9 cellular contexts compared by ENCODE assay signal in the genomic region with DNA sequence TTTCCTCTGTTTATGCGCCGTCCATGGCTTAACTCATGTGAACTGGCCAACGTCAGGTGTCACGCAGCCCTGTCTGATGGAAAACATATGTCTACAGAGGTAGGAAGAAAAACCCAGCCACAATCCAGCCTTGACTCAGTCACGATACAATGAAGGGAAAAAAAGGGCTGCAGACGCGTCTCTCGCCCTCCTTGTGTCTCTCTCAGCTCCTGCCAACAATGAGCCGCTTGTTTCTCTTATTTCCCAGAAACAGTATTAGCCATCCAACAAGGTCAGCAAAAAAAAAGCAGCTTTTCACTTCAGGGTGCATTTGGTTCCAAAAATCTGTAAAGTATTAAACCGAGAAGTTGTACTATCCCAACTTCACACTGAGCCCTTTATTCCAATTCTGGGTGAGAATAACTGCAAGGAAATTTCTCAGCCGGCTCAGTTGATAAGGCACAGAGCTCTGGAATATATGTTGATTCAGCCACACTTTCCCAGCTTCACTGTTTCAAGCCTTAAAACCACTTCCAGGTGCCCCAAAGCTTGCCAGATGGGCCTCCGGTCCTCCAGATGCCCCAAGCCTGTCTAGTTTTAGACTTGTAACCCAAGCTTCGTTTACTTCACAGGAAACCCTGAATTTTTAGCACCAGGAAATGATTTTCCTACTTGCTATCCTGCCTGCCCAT.
DNase-seq lines count a peak whose midpoint lies in the region; TF ChIP-seq lines count a peak whose summit lies in the region.
"Had no signal": no experiment of that assay in that cellular context is flagged by ENCODE, and none has a peak within 500 bp of the region (broad histone marks: within the 10 kb centered on the region; RNA-seq: fewer than 3 reads in every experiment).

No MANE protein-coding gene starts in this region.

- H3K4me1 ChIP-seq in HUES6 (ENCODE audit: control insufficient read depth, insufficient read depth, low read length): peaks cover 41% of the 10 kb centered on the region
- peaks cover 0 to 15% (median 12%) of the 10 kb centered on the region in 4 donors for H3K4me1 ChIP-seq in liver (ENCODE audit: control insufficient read depth in 4 of 4, insufficient read depth in 4 of 4, low read length in 3 of 4)
- H3K4me1 ChIP-seq in prostate gland (replicated peaks): peaks cover 2% of the 10 kb centered on the region

- TF ChIP-seq POLR2A in prostate gland (IDR thresholded peaks at IDR 0.05): no peak

- no peaks in the 10 kb centered on the region for H3K36me3 ChIP-seq in HUES6 (ENCODE audit: control insufficient read depth, insufficient read depth, low read length)
- H3K36me3 ChIP-seq in liver (ENCODE audit: control insufficient read depth in 4 of 4, insufficient read depth in 3 of 4, low read depth in 1 of 4, low read length in 3 of 4): no peaks in the 10 kb centered on the region
- H3K36me3 ChIP-seq in prostate gland: no peaks in the 10 kb centered on the region

- no peaks in the 10 kb centered on the region for H3K27me3 ChIP-seq in HUES6 (ENCODE audit: control insufficient read depth, insufficient read depth, low read length)
- no peaks in the 10 kb centered on the region for H3K27me3 ChIP-seq in liver (ENCODE audit: control insufficient read depth in 4 of 4, insufficient read depth in 4 of 4, low read length in 3 of 4)
- H3K27me3 ChIP-seq in prostate gland (replicated peaks; ENCODE audit: insufficient read depth): no peaks in the 10 kb centered on the region

- TF ChIP-seq RAD21 in liver (IDR thresholded peaks at IDR 0.05): no peak

- intact Hi-C loops in prostate gland (cut with DNase I): no loop called here

- H3K9me3 ChIP-seq in HUES6 (ENCODE audit: control insufficient read depth, insufficient read depth, low read depth, low read length): no peaks in the 10 kb centered on the region
- no peaks in the 10 kb centered on the region for H3K9me3 ChIP-seq in liver (ENCODE audit: control insufficient read depth in 4 of 4, low read length in 3 of 4)
- no peaks in the 10 kb centered on the region for H3K9me3 ChIP-seq in prostate gland

- WGBS in liver: 53% methylated on average over 13 of the region's 13 CpGs
- 42% methylated on average over 13 of the region's 13 CpGs for WGBS in prostate gland

- H3K27ac ChIP-seq in HUES6 (ENCODE audit: low read depth, low read length): peak overlapping the region; percentile 3; the same call in 1 of the 2 replicates
- H3K27ac ChIP-seq in liver (ENCODE audit: low read depth in 1 of 2, low read length in 2 of 2): peak overlapping the region; percentile 38 to 69
- no peak overlapping the region for H3K27ac ChIP-seq in prostate gland

- H3K9ac ChIP-seq in HUES6 (ENCODE audit: low read length): no peak overlapping the region
- H3K9ac ChIP-seq in liver (ENCODE audit: low read depth in 1 of 2, low read length in 2 of 2): no peak overlapping the region

- DNase-seq in dermis blood vessel endothelial cell (peak; percentile 70), stromal cell of bone marrow (ENCODE audit: low read depth) (peak; percentile 84), NK-92 (lab: John Stamatoyannopoulos, UW; ENCODE audit: unreplicated experiment) (no peak), Kasumi-1 (lab: John Stamatoyannopoulos, UW) (no peak), prostate gland (ENCODE audit: low spot score) (no peak), ecto neural progenitor cell (ENCODE audit: low spot score) (no peak)
- DNase-seq: H7 had no signal

- TF ChIP-seq CTCF in liver (IDR thresholded peaks at IDR 0.05; ENCODE audit: low read depth, low read length, missing input control) (no peak), prostate gland (IDR thresholded peaks at IDR 0.05) (no peak)

- H3K4me3 ChIP-seq in HUES6 (ENCODE audit: low read depth, low read length): no peak overlapping the region
- no peak overlapping the region for H3K4me3 ChIP-seq in liver (ENCODE audit: low read depth in 1 of 3, low read length in 3 of 3)
- H3K4me3 ChIP-seq in prostate gland: no peak overlapping the region

TF ChIP-seq in liver, 16 proteins besides CTCF, POLR2A, EP300 and RAD21:
- no peak for TF ChIP-seq JUND (IDR thresholded peaks at IDR 0.05)
- TF ChIP-seq YY1 (IDR thresholded peaks at IDR 0.05): no peak
- no peak for TF ChIP-seq HNF4A (conservative IDR thresholded peaks at IDR 0.05)
- no peak for TF ChIP-seq NR2F2 (IDR thresholded peaks at IDR 0.05)
- TF ChIP-seq REST (IDR thresholded peaks at IDR 0.05): no peak
- no peak for TF ChIP-seq ATF3 (IDR thresholded peaks at IDR 0.05)
- no peak for TF ChIP-seq FOXA1 (IDR thresholded peaks at IDR 0.05)
- no peak for TF ChIP-seq FOXA2 (IDR thresholded peaks at IDR 0.05)
TF ChIP-seq in liver: peak in this region for 0.

Comparison
In these comparisons a context has a peak if more than half of its experiments do, and no peak if none do; other contexts are left out.
1. H3K27ac ChIP-seq: peak in HUES6 (single experiment) and liver (2 of 2); none in prostate gland (0 of 2).
2. DNase-seq: peak in dermis blood vessel endothelial cell (single experiment) and stromal cell of bone marrow (single experiment); none in NK-92 (single experiment), Kasumi-1 (0 of 2), prostate gland (single experiment) and ecto neural progenitor cell (single experiment).